In genomic region chr10:91598211-91598981, GRCh38 we compare ENCODE assay signal across 10 cellular contexts. TPM values are rescaled to one million over a fixed set of nuclear protein-coding genes. Genes with fewer than 3 reads are reported as not detected.
DNase-seq lines count a peak whose midpoint lies in the region; ATAC-seq, FAIRE-seq and TF ChIP-seq lines count a peak whose summit lies in the region.
"Had no signal": no experiment of that assay in that cellular context is flagged by ENCODE, and none has a peak within 500 bp of the region (broad histone marks: within the 10 kb centered on the region; RNA-seq: fewer than 3 reads in every experiment).

No MANE protein-coding gene starts in this region.

- no peaks in the 10 kb centered on the region for H3K79me2 ChIP-seq in HCT116 (ENCODE audit: insufficient read depth, low read length)

- H3K9me2 ChIP-seq in HCT116 (ENCODE audit: insufficient read depth), result no peaks in the 10 kb centered on the region

- peak; percentile 32 for DNase-seq in HCT116 (ENCODE audit: low read depth, low spot score)
- DNase-seq in adrenal gland, result peak in 5 of 7 donors; percentile 54 to 66 (median 63)
- peak; percentile 85 to 90 for DNase-seq in foreskin fibroblast
- DNase-seq in small intestine, result peak; percentile 46
- no peak for DNase-seq in NCI-H1694 treated with DMSO at 0.1 percent for 48 hours (lab: John Stamatoyannopoulos, UW)
- DNase-seq in left lung, result no peak
- DNase-seq: Kasumi-1; naive thymus-derived CD8-positive, alpha-beta T cell had no signal

- FAIRE-seq in small intestine (lab: Jason Lieb, UNC), result no peak

- TF ChIP-seq RAD21 in HCT116 (IDR thresholded peaks at IDR 0.05; ENCODE audit: low read depth), result no peak

- TF ChIP-seq CTCF in HCT116 (IDR thresholded peaks at IDR 0.05 in 2 of 3, conservative IDR thresholded peaks at IDR 0.05 in 1 of 3; ENCODE audit: borderline replicate concordance in 1 of 3, insufficient read depth in 1 of 3, low read depth in 2 of 3, low read length in 2 of 3), result no peak
- TF ChIP-seq CTCF in adrenal gland (IDR thresholded peaks at IDR 0.05), result no peak
- no peak for TF ChIP-seq CTCF in foreskin fibroblast (IDR thresholded peaks at IDR 0.05; ENCODE audit: low read depth, low read length)
- TF ChIP-seq CTCF in left lung (IDR thresholded peaks at IDR 0.05), result no peak

- H3K4me3 ChIP-seq in HCT116 (replicated peaks in 1 of 2; ENCODE audit: low read depth in 1 of 2, low read length in 2 of 2), result no peak overlapping the region
- H3K4me3 ChIP-seq in adrenal gland, result no peak overlapping the region
- no peak overlapping the region for H3K4me3 ChIP-seq in foreskin fibroblast (ENCODE audit: low read depth in 1 of 2, low read length in 2 of 2)
- no peak overlapping the region for H3K4me3 ChIP-seq in small intestine (ENCODE audit: low read depth in 1 of 2, low read length in 2 of 2)
- no peak overlapping the region for H3K4me3 ChIP-seq in left lung

- RAD21 ChIA-PET in HCT116 (lab: Charles Lee; ENCODE audit: low non-redundant PET in 1 of 2, low total read pairs in 2 of 2, uncharacterized antibody in 2 of 2, unreplicated experiment in 2 of 2), result no interaction called here

- no peaks in the 10 kb centered on the region for H3K4me1 Mint-ChIP-seq in activated T-helper 17 cell treated with anti-CD3 and anti-CD28 coated beads, Interleukin-2, amount 50 U/mL, for 72 hours
- H3K4me1 Mint-ChIP-seq: naive thymus-derived CD8-positive, alpha-beta T cell had no signal

- peak; percentile 80 for ATAC-seq in HCT116
- ATAC-seq in HG03108 (IDR thresholded peaks at IDR 0.05; ENCODE audit: unreplicated experiment), result no peak
- ATAC-seq in activated T-helper 17 cell treated with anti-CD3 and anti-CD28 coated beads, Interleukin-2, amount 50 U/mL, for 72 hours (replicated peaks), result no peak
- ATAC-seq in left lung, result no peak
- ATAC-seq: naive thymus-derived CD8-positive, alpha-beta T cell had no signal

- H3K27me3 ChIP-seq in HCT116 (ENCODE audit: insufficient read depth, low read length), result no peaks in the 10 kb centered on the region
- no peaks in the 10 kb centered on the region for H3K27me3 ChIP-seq in adrenal gland
- H3K27me3 ChIP-seq in small intestine (ENCODE audit: control insufficient read depth in 2 of 2, insufficient read depth in 2 of 2, low read length in 2 of 2), result no peaks in the 10 kb centered on the region
- H3K27me3 ChIP-seq in left lung, result no peaks in the 10 kb centered on the region

- no peaks in the 10 kb centered on the region for H3K36me3 Mint-ChIP-seq in activated T-helper 17 cell treated with anti-CD3 and anti-CD28 coated beads, Interleukin-2, amount 50 U/mL, for 72 hours (ENCODE audit: low read depth)
- H3K36me3 Mint-ChIP-seq: naive thymus-derived CD8-positive, alpha-beta T cell had no signal

- H4K20me1 ChIP-seq in HCT116 (ENCODE audit: insufficient read depth), result no peaks in the 10 kb centered on the region

- POLR2A ChIA-PET in HCT116 (lab: Charles Lee), result no interaction called here

- no TSS peak for BruUV-seq in HCT116 (replicated peaks; lab: Mats Ljungman, UMichigan)

- H3K27me3 Mint-ChIP-seq in activated T-helper 17 cell treated with anti-CD3 and anti-CD28 coated beads, Interleukin-2, amount 50 U/mL, for 72 hours, result peaks cover 21% of the 10 kb centered on the region

- H3K4me2 ChIP-seq in HCT116 (ENCODE audit: low read length), result peak overlapping the region; percentile 58

- 65 to 79% (median 72%) methylated on average over 6 of the region's 6 CpGs for WGBS in adrenal gland, 4 donors
- 80 to 85% (median 85%) methylated on average over 6 of the region's 6 CpGs for WGBS in small intestine, 3 donors

- H3K4me1 ChIP-seq in HCT116 (ENCODE audit: control insufficient read depth in 1 of 2, insufficient read depth in 2 of 2, low read length in 2 of 2), result peaks cover 0 to 15% of the 10 kb centered on the region in 2 experiments; a peak in 2 of 4 replicates
- H3K4me1 ChIP-seq in adrenal gland (replicated peaks in 1 of 2), result peaks cover 0 to 18% of the 10 kb centered on the region in 2 donors
- H3K4me1 ChIP-seq in small intestine (ENCODE audit: control insufficient read depth in 2 of 2, insufficient read depth in 1 of 2, low read depth in 1 of 2, low read length in 1 of 2), result peaks cover 6% of the 10 kb centered on the region in 2 donors
- H3K4me1 ChIP-seq in left lung, result peaks cover 11 to 12% of the 10 kb centered on the region in 2 donors

- no peak for TF ChIP-seq POLR2A in HCT116 (IDR thresholded peaks at IDR 0.05; ENCODE audit: borderline replicate concordance, extremely low read depth, insufficient read depth, insufficient read length)
- TF ChIP-seq POLR2A in adrenal gland (IDR thresholded peaks at IDR 0.05), result no peak

- no peaks in the 10 kb centered on the region for H3K9me3 Mint-ChIP-seq in activated T-helper 17 cell treated with anti-CD3 and anti-CD28 coated beads, Interleukin-2, amount 50 U/mL, for 72 hours
- H3K9me3 Mint-ChIP-seq: naive thymus-derived CD8-positive, alpha-beta T cell had no signal

- no peak overlapping the region for H3K4me3 Mint-ChIP-seq in activated T-helper 17 cell treated with anti-CD3 and anti-CD28 coated beads, Interleukin-2, amount 50 U/mL, for 72 hours
- H3K4me3 Mint-ChIP-seq: naive thymus-derived CD8-positive, alpha-beta T cell had no signal

- H2AFZ ChIP-seq in HCT116 (ENCODE audit: low read depth, low read length, poor library complexity, severe bottlenecking), result peak overlapping the region; percentile 36

- CTCF ChIA-PET in HCT116 (lab: Charles Lee), result no interaction called here

- intact Hi-C loops in HCT116 (cut with micrococcal nuclease) (no loop called here), adrenal gland (cut with DNase I) (no loop called here), left lung (cut with DNase I) (no loop called here)

- H3K9me3 ChIP-seq in HCT116 (ENCODE audit: control insufficient read depth in 1 of 2, insufficient read depth in 1 of 2, low read depth in 1 of 2, low read length in 2 of 2) (no peaks in the 10 kb centered on the region), adrenal gland (replicated peaks in 1 of 3) (no peaks in the 10 kb centered on the region), small intestine (ENCODE audit: control insufficient read depth, low read depth) (no peaks in the 10 kb centered on the region), left lung (no peaks in the 10 kb centered on the region)

- no peak overlapping the region for H3K27ac ChIP-seq in HCT116 (ENCODE audit: low read depth, low read length)
- peak overlapping the region in 2 of 5 donors; percentile 32 to 58 for H3K27ac ChIP-seq in adrenal gland
- no peak overlapping the region for H3K27ac ChIP-seq in small intestine (ENCODE audit: low read depth in 1 of 2, low read length in 1 of 2)
- H3K27ac ChIP-seq in left lung, result no peak overlapping the region

- H3K27ac Mint-ChIP-seq in activated T-helper 17 cell treated with anti-CD3 and anti-CD28 coated beads, Interleukin-2, amount 50 U/mL, for 72 hours, result no peak overlapping the region
- H3K27ac Mint-ChIP-seq: naive thymus-derived CD8-positive, alpha-beta T cell had no signal

- H3K36me3 ChIP-seq in HCT116 (ENCODE audit: control insufficient read depth in 1 of 2, insufficient read depth in 2 of 2, low read length in 2 of 2) (no peaks in the 10 kb centered on the region), adrenal gland (replicated peaks in 1 of 2) (no peaks in the 10 kb centered on the region), small intestine (ENCODE audit: control insufficient read depth in 2 of 2, insufficient read depth in 2 of 2, low read length in 2 of 2) (no peaks in the 10 kb centered on the region), left lung (no peaks in the 10 kb centered on the region)

- no peak overlapping the region for H3K9ac ChIP-seq in HCT116 (ENCODE audit: low read length)

TF ChIP-seq in HCT116, 20 proteins besides CTCF, POLR2A, EP300 and RAD21:
- TF ChIP-seq EZH2phosphoT487 (IDR thresholded peaks at IDR 0.05; ENCODE audit: borderline replicate concordance), result no peak
- no peak for TF ChIP-seq EGR1 (IDR thresholded peaks at IDR 0.05; ENCODE audit: low read depth)
- no peak for TF ChIP-seq SP1 (IDR thresholded peaks at IDR 0.05; ENCODE audit: low read depth)
- TF ChIP-seq ZBTB33 (IDR thresholded peaks at IDR 0.05; ENCODE audit: extremely low read depth, insufficient replicate concordance, low read length), result no peak
- TF ChIP-seq, protein P1, sequence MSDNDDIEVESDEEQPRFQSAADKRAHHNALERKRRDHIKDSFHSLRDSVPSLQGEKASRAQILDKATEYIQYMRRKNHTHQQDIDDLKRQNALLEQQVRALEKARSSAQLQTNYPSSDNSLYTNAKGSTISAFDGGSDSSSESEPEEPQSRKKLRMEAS (IDR thresholded peaks at IDR 0.05), result peak; percentile 10; the same call in 1 of the 2 replicates

RNA-seq across cellular contexts. Expression of gene PPP1R3C, which starts 34.5 kb away (rescaled TPM):
- total RNA-seq in HCT116 (2021; ENCODE audit: unreplicated experiment) (0.20 TPM), adrenal gland (10 to 100 TPM; 10.9 to 52.9 (median 22.5) TPM), left lung (10 to 100 TPM; 16.8 to 24.0 TPM)
- polyA plus RNA-seq in HCT116 (2012), result not detected in 2 replicates
- polyA plus RNA-seq in adrenal gland (10 to 100 TPM in 2 of 3 donors, 1 to 10 TPM in 1; 7.8 to 13.7 (median 11.7) TPM), small intestine (1 to 10 TPM in 2 of 3 donors, under 1 TPM in 1; 0.89 to 2.4 (median 1.9) TPM)
- total RNA-seq in activated T-helper 17 cell treated with anti-CD3 and anti-CD28 coated beads, Interleukin-2, amount 50 U/mL, for 72 hours, result under 1 TPM in 1 of 2 donors, not detected in 1; 0.64 TPM
- total RNA-seq: naive thymus-derived CD8-positive, alpha-beta T cell had no signal
- polyA plus RNA-seq: naive thymus-derived CD8-positive, alpha-beta T cell had no signal

Comparison
In these comparisons a context has a peak if more than half of its experiments do, and no peak if none do; other contexts are left out.
1. DNase-seq: peak in HCT116 (single experiment), adrenal gland (5 of 7), foreskin fibroblast (2 of 2) and small intestine (single experiment); none in NCI-H1694 treated with DMSO at 0.1 percent for 48 hours (single experiment) and left lung (0 of 2).